26 cellular contexts compared by ENCODE assay signal in the genomic region with DNA sequence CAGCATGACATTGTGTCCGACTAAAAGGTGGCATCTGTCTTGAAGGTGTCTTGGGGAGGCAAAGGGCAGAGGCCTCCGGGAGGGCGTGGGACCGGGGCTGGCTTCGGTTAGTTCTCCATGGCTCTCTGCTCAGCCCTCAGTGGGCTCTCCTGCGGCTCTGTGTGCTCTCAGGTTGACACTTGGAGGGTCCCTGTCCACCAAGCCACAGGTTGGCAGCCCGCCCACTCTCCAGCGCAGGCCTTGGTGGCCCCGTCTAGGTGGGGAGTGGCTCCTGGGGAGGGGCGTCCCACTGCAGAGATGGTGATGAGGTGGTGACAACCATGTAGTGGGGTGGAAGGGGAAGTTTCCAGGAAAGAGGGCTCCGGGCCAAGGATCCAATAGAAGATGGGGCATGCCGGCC. TPM values are rescaled to one million over a fixed set of nuclear protein-coding genes. Genes with fewer than 3 reads are reported as not detected.
"Had no signal": no experiment of that assay in that cellular context is flagged by ENCODE, and none has a peak within 500 bp of the region (broad histone marks: within the 10 kb centered on the region; RNA-seq: fewer than 3 reads in every experiment).

No MANE protein-coding gene starts in this region.

- H3K27me3 ChIP-seq: brain microvascular endothelial cell, neural progenitor cell, uterus had no signal

- H3K36me3 ChIP-seq: brain microvascular endothelial cell, lower lobe of right lung, neural progenitor cell, tibial nerve, uterus had no signal

- ATAC-seq: left colon, lower lobe of right lung, sciatic nerve, WTC11 had no signal

- H3K9me3 ChIP-seq: lower lobe of right lung, tibial nerve, uterus had no signal

- H3K9me3 Mint-ChIP-seq: activated naive CD4-positive, alpha-beta T cell treated with anti-CD3 and anti-CD28 coated beads for 36 hours had no signal

- DNase-seq: activated CD4-positive, alpha-beta memory T cell treated with anti-CD3 and anti-CD28 coated beads, Interleukin-2, amount 10 ng/mL, durations not matched to agents 7 days and 5 days; activated CD4-positive, alpha-beta T cell treated with anti-CD3 and anti-CD28 coated beads for 4 hours; activated naive CD4-positive, alpha-beta T cell treated with anti-CD3 and anti-CD28 coated beads for 36 hours; aorta; brain microvascular endothelial cell; central memory CD4-positive, alpha-beta T cell; dorsolateral prefrontal cortex; endodermal cell; foreskin melanocyte; glutamatergic neuron; hippocampal formation; islet precursor cell; left colon; lower lobe of right lung; stimulated activated CD4-positive, alpha-beta T cell treated with anti-CD3 and anti-CD28 coated beads, Interleukin-4, amount 100 ng/mL, for 4 hours; stimulated activated naive CD4-positive, alpha-beta T cell; uterus had no signal

- H3K4me3 ChIP-seq: dorsolateral prefrontal cortex, lower lobe of right lung, neural progenitor cell, smooth muscle cell, tibial nerve, uterus had no signal

- H3K4me2 ChIP-seq: neural progenitor cell, smooth muscle cell had no signal

- H3K4me1 Mint-ChIP-seq: endodermal cell, neural progenitor cell, WTC11 had no signal

- H3K27ac ChIP-seq: brain microvascular endothelial cell, dorsolateral prefrontal cortex, epithelial cell of prostate, lower lobe of right lung, neural progenitor cell, tibial nerve, uterus had no signal

- H3K27ac Mint-ChIP-seq: activated CD4-positive, alpha-beta memory T cell treated with anti-CD3 and anti-CD28 coated beads, Interleukin-2, amount 10 ng/mL, durations not matched to agents 7 days and 5 days; activated naive CD4-positive, alpha-beta T cell treated with anti-CD3 and anti-CD28 coated beads for 36 hours; endodermal cell; neural progenitor cell; WTC11 had no signal

- H3K9ac ChIP-seq: neural progenitor cell had no signal

- H3K4me1 ChIP-seq: neural progenitor cell, uterus had no signal

- H3K4me3 Mint-ChIP-seq: activated CD4-positive, alpha-beta memory T cell treated with anti-CD3 and anti-CD28 coated beads, Interleukin-2, amount 10 ng/mL, durations not matched to agents 7 days and 5 days; activated naive CD4-positive, alpha-beta T cell treated with anti-CD3 and anti-CD28 coated beads for 36 hours; endodermal cell; neural progenitor cell; WTC11 had no signal

- H2AFZ ChIP-seq: neural progenitor cell had no signal

RNA-seq across cellular contexts. Expression of a gene that starts 31.6 kb away (rescaled TPM):
- total RNA-seq: fibroblast of lung, myocyte, SK-MEL-5, smooth muscle cell had no signal
- polyA plus RNA-seq: fibroblast of lung, smooth muscle cell had no signal
